In genomic region chr4:25098964-25099843, GRCh38 we compare ENCODE assay signal across 8 cellular contexts.
DNase-seq lines count a peak whose midpoint lies in the region; ATAC-seq and TF ChIP-seq lines count a peak whose summit lies in the region.

No MANE protein-coding gene starts in this region.

- H3K27ac ChIP-seq in brain microvascular endothelial cell (no peak overlapping the region), lung (ENCODE audit: low read depth in 1 of 2, low read length in 1 of 2) (peak overlapping the region; percentile 9 to 74)

- H3K36me3 ChIP-seq in brain microvascular endothelial cell (replicated peaks) (no peaks in the 10 kb centered on the region), lung (ENCODE audit: control insufficient read depth in 2 of 2, insufficient read depth in 2 of 2, low read length in 2 of 2) (no peaks in the 10 kb centered on the region)

- ATAC-seq in lung (ENCODE audit: insufficient read depth, low FRiP score) (peak; percentile 71), GM18861 (IDR thresholded peaks at IDR 0.05; ENCODE audit: unreplicated experiment) (no peak), HG03039 (IDR thresholded peaks at IDR 0.05; ENCODE audit: unreplicated experiment) (no peak)

- H3K4me1 ChIP-seq in lung (ENCODE audit: control insufficient read depth in 2 of 2, insufficient read depth in 2 of 2, low read length in 2 of 2): peaks cover 0 to 2% of the 10 kb centered on the region in 2 donors

- no peak overlapping the region for H3K4me3 ChIP-seq in AG09309 (ENCODE audit: control insufficient read depth, low read depth, low read length)
- H3K4me3 ChIP-seq in brain microvascular endothelial cell (ENCODE audit: low read depth, low read length): no peak overlapping the region
- no peak overlapping the region for H3K4me3 ChIP-seq in lung

- 55 to 77% methylated on average over 10 of the region's 10 CpGs for WGBS in lung, 2 donors

- DNase-seq in AG09309 (ENCODE audit: low read depth): peak; percentile 34
- DNase-seq in LoVo (ENCODE audit: low spot score): peak; percentile 59
- peak; percentile 89 for DNase-seq in brain microvascular endothelial cell
- no peak for DNase-seq in lung (ENCODE audit: low spot score)
- DNase-seq in superior temporal gyrus (ENCODE audit: extremely low spot score): no peak
- no peak for DNase-seq in kidney glomerular epithelial cell (lab: John Stamatoyannopoulos, UW)

- in situ Hi-C loops in brain microvascular endothelial cell (cut with HindIII; ENCODE audit: low pct_ligation_motif_present, low sequenced_read_pairs): no loop called here

- peaks cover 0 to 5% of the 10 kb centered on the region in 2 donors for H3K9me3 ChIP-seq in lung (ENCODE audit: control insufficient read depth in 2 of 2, insufficient read depth in 1 of 2, low read length in 1 of 2)

- no peak for TF ChIP-seq CTCF in AG09309 (IDR thresholded peaks at IDR 0.05; ENCODE audit: control insufficient read depth, insufficient read depth, low read depth, low read length, missing control alignments)
- no peak for TF ChIP-seq CTCF in brain microvascular endothelial cell (IDR thresholded peaks at IDR 0.05; ENCODE audit: low read depth, low read length, missing control alignments)
- TF ChIP-seq CTCF in lung (IDR thresholded peaks at IDR 0.05; ENCODE audit: control extremely low read depth, extremely low read depth): no peak

- H3K27me3 ChIP-seq in brain microvascular endothelial cell (replicated peaks): peaks cover under 1% of the 10 kb centered on the region
- H3K27me3 ChIP-seq in lung (ENCODE audit: control insufficient read depth, insufficient read depth): no peaks in the 10 kb centered on the region

Comparison
In these comparisons a context has a peak if more than half of its experiments do, and no peak if none do; other contexts are left out.
1. DNase-seq: peak in AG09309 (single experiment), LoVo (single experiment) and brain microvascular endothelial cell (single experiment); none in lung (single experiment), superior temporal gyrus (single experiment) and kidney glomerular epithelial cell (single experiment).